In the genomic region with DNA sequence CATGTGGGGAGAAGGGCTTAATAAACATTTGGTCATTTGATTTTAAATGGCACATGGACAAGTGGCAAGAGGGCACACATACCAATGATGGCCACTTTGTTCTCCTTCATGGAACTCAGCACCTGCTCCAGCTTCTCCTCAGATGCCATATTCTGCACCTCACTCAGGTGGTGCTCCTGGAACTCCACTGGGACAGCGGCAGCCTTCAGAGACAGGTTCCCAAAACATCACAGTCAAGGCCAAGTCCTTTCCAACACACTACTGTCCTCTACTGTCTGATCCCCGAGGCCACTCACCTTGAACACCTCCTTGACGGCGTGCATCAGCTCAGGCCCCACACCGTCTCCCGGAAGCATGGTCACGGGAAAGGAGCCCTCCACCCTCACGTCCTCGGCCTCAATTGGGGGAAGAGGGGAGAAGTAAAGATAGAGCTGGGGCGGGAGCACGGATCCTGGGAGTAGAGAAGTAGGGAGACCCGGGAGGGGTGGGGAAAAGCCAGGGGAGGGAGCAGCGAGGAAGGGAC, we compare ENCODE assay signal across 8 cellular contexts. TPM values are rescaled to one million over a fixed set of nuclear protein-coding genes. Genes with fewer than 3 reads are reported as not detected.
DNase-seq lines count a peak whose midpoint lies in the region; ATAC-seq and TF ChIP-seq lines count a peak whose summit lies in the region.

No MANE protein-coding gene starts in this region.

- no peak for TF ChIP-seq CTCF in AG10803 (conservative IDR thresholded peaks at IDR 0.05; ENCODE audit: low read length)
- TF ChIP-seq CTCF in coronary artery (IDR thresholded peaks at IDR 0.05) = no peak
- no peak for TF ChIP-seq CTCF in GM13977 (IDR thresholded peaks at IDR 0.05; ENCODE audit: extremely low read depth, insufficient read depth, missing control alignments)

- peaks cover 0 to 5% (median 0%) of the 10 kb centered on the region in 7 donors for H3K9me3 Mint-ChIP-seq in naive B cell

- H3K27me3 Mint-ChIP-seq in naive B cell = peaks cover 0 to 10% (median 9%) of the 10 kb centered on the region in 3 donors

- peak overlapping the region; percentile 99 for H3K4me3 ChIP-seq in AG10803 (ENCODE audit: low read length)
- peak overlapping the region; percentile 93 for H3K4me3 ChIP-seq in Jurkat, Clone E6-1 (ENCODE audit: low read length)
- H3K4me3 ChIP-seq in coronary artery = peak overlapping the region; percentile 96

- ATAC-seq in naive B cell (ENCODE audit: low read depth in 2 of 2) (no peak), HG03460 (IDR thresholded peaks at IDR 0.05; ENCODE audit: unreplicated experiment) (no peak)

- peak overlapping the region; percentile 88 to 92 for H3K27ac ChIP-seq in coronary artery

- peaks cover 24 to 47% of the 10 kb centered on the region in 2 donors for H3K36me3 Mint-ChIP-seq in naive B cell

- in situ Hi-C loops in GM13977 (cut with MboI; ENCODE audit: low pct_unique_long_range_greater_than_20kb, low sequenced_read_pairs, unreplicated experiment) = no loop called here

- H3K27ac Mint-ChIP-seq in naive B cell = peak overlapping the region; percentile 90 to 98 (median 94)

- H3K4me3 Mint-ChIP-seq in naive B cell = peak overlapping the region; percentile 87 to 99 (median 96)

- no peak for DNase-seq in AG10803 (ENCODE audit: low read depth)
- DNase-seq in Jurkat, Clone E6-1 (ENCODE audit: low read depth, low spot score) = no peak
- DNase-seq in coronary artery (ENCODE audit: low spot score) = no peak
- no peak for DNase-seq in naive B cell
- no peak for DNase-seq in HK-2 (ENCODE audit: unreplicated experiment)
- DNase-seq in medulla oblongata (ENCODE audit: extremely low spot score) = no peak
- DNase-seq in GM13977 (ENCODE audit: low spot score) = no peak

- peaks cover 19 to 39% (median 35%) of the 10 kb centered on the region in 3 donors for H3K4me1 Mint-ChIP-seq in naive B cell

RNA-seq across cellular contexts. Expression of a gene that starts 0.6 kb away (rescaled TPM):
- polyA plus RNA-seq in Jurkat, Clone E6-1 (2012; ENCODE audit: insufficient read depth, insufficient read length) = 191 TPM
- 100 to 1,000 TPM; 110 to 149 (median 128) TPM for polyA plus RNA-seq in naive B cell (ENCODE audit: low read depth in 6 of 6)

RNA-seq across cellular contexts. Expression of a gene that starts 11.0 kb away (rescaled TPM):
- polyA plus RNA-seq in Jurkat, Clone E6-1 (2012; ENCODE audit: insufficient read depth, insufficient read length) = 749 TPM
- polyA plus RNA-seq in naive B cell (ENCODE audit: low read depth in 6 of 6) = 100 to 1,000 TPM in 3 of 6 donors, 10 to 100 TPM in 3; 67.7 to 115 (median 95.8) TPM

RNA-seq across cellular contexts. Expression of a gene that starts 29.2 kb away (rescaled TPM):
- 2.7 TPM for polyA plus RNA-seq in Jurkat, Clone E6-1 (2012; ENCODE audit: insufficient read depth, insufficient read length)
- under 1 TPM in 1 of 6 donors, not detected in 5; 0.28 TPM for polyA plus RNA-seq in naive B cell (ENCODE audit: low read depth in 6 of 6)
